In the genomic region with DNA sequence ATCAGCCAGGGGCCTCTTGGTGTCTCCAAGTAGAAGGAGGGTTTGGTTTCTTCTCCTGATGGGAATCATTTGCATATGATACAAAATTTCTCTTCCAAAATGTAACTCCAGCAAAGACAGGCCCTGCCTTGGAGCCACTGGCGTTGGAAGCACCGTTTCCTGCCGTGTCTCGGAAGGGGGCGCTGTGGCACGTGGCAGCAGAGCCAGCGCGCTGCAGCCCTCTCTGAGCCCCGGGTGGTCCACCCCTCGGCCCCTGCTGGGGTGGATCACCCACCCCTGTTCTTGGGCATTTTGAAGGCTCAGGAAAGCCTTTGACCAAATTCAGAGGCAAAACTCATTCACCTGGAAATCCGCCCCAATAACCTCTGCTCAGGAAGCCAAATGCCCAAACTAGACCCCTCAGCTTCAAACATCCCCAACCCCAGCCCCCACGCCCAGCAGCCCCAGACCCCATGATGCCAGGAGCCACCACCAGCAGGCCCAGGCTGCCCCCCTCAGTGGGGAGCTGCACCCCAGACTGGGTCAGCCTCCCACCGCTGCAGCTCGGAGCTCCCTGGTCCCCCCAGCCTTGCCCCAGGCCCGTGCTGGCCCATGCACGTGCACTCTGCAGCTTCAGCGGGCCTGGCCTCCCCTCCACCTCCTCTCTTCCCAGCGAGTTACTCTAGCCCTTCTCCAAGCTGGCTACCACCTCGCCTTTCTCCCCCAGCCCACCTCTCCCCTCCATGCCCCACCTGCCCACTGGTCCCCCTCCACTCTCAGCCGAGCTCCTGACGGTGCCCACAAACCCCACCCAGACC, we compare ENCODE assay signal across 1 cellular context.
TF ChIP-seq lines count a peak whose summit lies in the region.

No MANE protein-coding gene starts in this region.

TF ChIP-seq in K562, 482 proteins besides CTCF, POLR2A, EP300 and RAD21 (continued from another document):
- TF ChIP-seq ZNF280A (IDR thresholded peaks at IDR 0.05; ENCODE audit: low read depth, partially characterized antibody): no peak
- 0 out of 2 replicates have a peak, but pooled peaks have one; percentile 53 for TF ChIP-seq XRCC5 (IDR thresholded peaks at IDR 0.05; ENCODE audit: low read depth, low read length)
- TF ChIP-seq, protein P1, sequence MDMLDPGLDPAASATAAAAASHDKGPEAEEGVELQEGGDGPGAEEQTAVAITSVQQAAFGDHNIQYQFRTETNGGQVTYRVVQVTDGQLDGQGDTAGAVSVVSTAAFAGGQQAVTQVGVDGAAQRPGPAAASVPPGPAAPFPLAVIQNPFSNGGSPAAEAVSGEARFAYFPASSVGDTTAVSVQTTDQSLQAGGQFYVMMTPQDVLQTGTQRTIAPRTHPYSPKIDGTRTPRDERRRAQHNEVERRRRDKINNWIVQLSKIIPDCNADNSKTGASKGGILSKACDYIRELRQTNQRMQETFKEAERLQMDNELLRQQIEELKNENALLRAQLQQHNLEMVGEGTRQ (CRISPR knock-in tag; IDR thresholded peaks at IDR 0.05): no peak
- no peak for TF ChIP-seq TRIM24 (IDR thresholded peaks at IDR 0.05)
- no peak for TF ChIP-seq ZNF197 (CRISPR knock-in tag; IDR thresholded peaks at IDR 0.05; ENCODE audit: low read depth)
- TF ChIP-seq, protein P2, sequence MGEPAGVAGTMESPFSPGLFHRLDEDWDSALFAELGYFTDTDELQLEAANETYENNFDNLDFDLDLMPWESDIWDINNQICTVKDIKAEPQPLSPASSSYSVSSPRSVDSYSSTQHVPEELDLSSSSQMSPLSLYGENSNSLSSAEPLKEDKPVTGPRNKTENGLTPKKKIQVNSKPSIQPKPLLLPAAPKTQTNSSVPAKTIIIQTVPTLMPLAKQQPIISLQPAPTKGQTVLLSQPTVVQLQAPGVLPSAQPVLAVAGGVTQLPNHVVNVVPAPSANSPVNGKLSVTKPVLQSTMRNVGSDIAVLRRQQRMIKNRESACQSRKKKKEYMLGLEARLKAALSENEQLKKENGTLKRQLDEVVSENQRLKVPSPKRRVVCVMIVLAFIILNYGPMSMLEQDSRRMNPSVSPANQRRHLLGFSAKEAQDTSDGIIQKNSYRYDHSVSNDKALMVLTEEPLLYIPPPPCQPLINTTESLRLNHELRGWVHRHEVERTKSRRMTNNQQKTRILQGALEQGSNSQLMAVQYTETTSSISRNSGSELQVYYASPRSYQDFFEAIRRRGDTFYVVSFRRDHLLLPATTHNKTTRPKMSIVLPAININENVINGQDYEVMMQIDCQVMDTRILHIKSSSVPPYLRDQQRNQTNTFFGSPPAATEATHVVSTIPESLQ (CRISPR knock-in tag; IDR thresholded peaks at IDR 0.05): no peak
- TF ChIP-seq TBL1XR1 (IDR thresholded peaks at IDR 0.05; ENCODE audit: low read length in 2 of 2): no peak
- TF ChIP-seq KDM5B (IDR thresholded peaks at IDR 0.05; ENCODE audit: insufficient replicate concordance, low read depth, low read length): no peak
- no peak for TF ChIP-seq ERF (CRISPR knock-in tag; IDR thresholded peaks at IDR 0.05)
- TF ChIP-seq PREB (CRISPR knock-in tag; IDR thresholded peaks at IDR 0.05): no peak
- TF ChIP-seq FIP1L1 (IDR thresholded peaks at IDR 0.05; ENCODE audit: low read depth, low read length, poor library complexity, severe bottlenecking): no peak
- no peak for TF ChIP-seq FOXM1 (IDR thresholded peaks at IDR 0.05; ENCODE audit: low read depth)
- TF ChIP-seq FOXM1 (CRISPR knock-in tag; IDR thresholded peaks at IDR 0.05; ENCODE audit: low read depth): no peak
- TF ChIP-seq RB1 (IDR thresholded peaks at IDR 0.05; ENCODE audit: low read depth): peak; percentile 32; the same call in 1 of the 2 replicates
- TF ChIP-seq C11orf30 (IDR thresholded peaks at IDR 0.05; ENCODE audit: low read depth): no peak
- TF ChIP-seq ZNF140 (CRISPR knock-in tag; IDR thresholded peaks at IDR 0.05): no peak
- TF ChIP-seq ZNF121 (CRISPR knock-in tag; conservative IDR thresholded peaks at IDR 0.05): no peak
- TF ChIP-seq ZNF354B (CRISPR knock-in tag; IDR thresholded peaks at IDR 0.05): no peak
- no peak for TF ChIP-seq ZNF764 (CRISPR knock-in tag; IDR thresholded peaks at IDR 0.05; ENCODE audit: low read depth)
- no peak for TF ChIP-seq CTBP1 (IDR thresholded peaks at IDR 0.05; ENCODE audit: borderline replicate concordance)
- TF ChIP-seq MAX (CRISPR knock-in tag; IDR thresholded peaks at IDR 0.05): peak; percentile 42; the same call in 1 of the 2 replicates
- no peak for TF ChIP-seq RBBP5 (IDR thresholded peaks at IDR 0.05; ENCODE audit: borderline replicate concordance, insufficient read depth, low read length, poor library complexity, severe bottlenecking)
- no peak for TF ChIP-seq SREBF1 (IDR thresholded peaks at IDR 0.05; ENCODE audit: borderline replicate concordance, low read depth, low read length)
- TF ChIP-seq, protein P3, sequence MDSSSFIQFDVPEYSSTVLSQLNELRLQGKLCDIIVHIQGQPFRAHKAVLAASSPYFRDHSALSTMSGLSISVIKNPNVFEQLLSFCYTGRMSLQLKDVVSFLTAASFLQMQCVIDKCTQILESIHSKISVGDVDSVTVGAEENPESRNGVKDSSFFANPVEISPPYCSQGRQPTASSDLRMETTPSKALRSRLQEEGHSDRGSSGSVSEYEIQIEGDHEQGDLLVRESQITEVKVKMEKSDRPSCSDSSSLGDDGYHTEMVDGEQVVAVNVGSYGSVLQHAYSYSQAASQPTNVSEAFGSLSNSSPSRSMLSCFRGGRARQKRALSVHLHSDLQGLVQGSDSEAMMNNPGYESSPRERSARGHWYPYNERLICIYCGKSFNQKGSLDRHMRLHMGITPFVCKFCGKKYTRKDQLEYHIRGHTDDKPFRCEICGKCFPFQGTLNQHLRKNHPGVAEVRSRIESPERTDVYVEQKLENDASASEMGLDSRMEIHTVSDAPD (CRISPR knock-in tag; IDR thresholded peaks at IDR 0.05): no peak
- TF ChIP-seq, protein P4, sequence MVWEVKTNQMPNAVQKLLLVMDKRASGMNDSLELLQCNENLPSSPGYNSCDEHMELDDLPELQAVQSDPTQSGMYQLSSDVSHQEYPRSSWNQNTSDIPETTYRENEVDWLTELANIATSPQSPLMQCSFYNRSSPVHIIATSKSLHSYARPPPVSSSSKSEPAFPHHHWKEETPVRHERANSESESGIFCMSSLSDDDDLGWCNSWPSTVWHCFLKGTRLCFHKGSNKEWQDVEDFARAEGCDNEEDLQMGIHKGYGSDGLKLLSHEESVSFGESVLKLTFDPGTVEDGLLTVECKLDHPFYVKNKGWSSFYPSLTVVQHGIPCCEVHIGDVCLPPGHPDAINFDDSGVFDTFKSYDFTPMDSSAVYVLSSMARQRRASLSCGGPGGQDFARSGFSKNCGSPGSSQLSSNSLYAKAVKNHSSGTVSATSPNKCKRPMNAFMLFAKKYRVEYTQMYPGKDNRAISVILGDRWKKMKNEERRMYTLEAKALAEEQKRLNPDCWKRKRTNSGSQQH (CRISPR knock-in tag; IDR thresholded peaks at IDR 0.05): no peak
- no peak for TF ChIP-seq CHCHD3 (CRISPR knock-in tag; IDR thresholded peaks at IDR 0.05)
- no peak for TF ChIP-seq CBX2 (IDR thresholded peaks at IDR 0.05; ENCODE audit: insufficient read depth, low read length, poor library complexity, severe bottlenecking)
- TF ChIP-seq SMARCC2 (IDR thresholded peaks at IDR 0.05; ENCODE audit: low read depth): peak; percentile 56; the same call in 1 of the 2 replicates
- no peak for TF ChIP-seq KLF13 (tag; IDR thresholded peaks at IDR 0.05; ENCODE audit: borderline replicate concordance, low read depth)
- TF ChIP-seq SRSF9 (IDR thresholded peaks at IDR 0.05; ENCODE audit: borderline replicate concordance, low read depth, low read length): no peak
